Comparison of ENCODE assay signal across 27 cellular contexts in the genomic region with DNA sequence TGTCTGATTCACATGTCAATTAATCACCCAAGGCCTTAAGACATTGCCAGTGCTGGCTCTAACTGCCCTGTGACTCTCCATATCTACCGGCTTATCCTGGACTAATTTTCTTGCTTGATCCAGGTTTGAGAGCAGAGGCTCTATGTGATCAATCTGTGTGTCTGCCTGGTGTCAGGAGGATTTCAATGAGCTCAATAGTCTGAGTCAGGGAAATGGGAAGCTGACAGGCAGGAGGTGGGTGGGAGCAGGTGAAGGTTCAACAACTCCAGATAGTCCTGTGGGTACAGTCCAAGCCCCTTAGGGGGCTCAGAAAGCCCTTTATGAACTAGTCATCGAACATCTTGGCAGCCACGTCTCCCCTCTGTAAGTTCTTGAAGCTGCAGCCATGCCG.
DNase-seq lines count a peak whose midpoint lies in the region; ATAC-seq and TF ChIP-seq lines count a peak whose summit lies in the region.
"Had no signal": no experiment of that assay in that cellular context is flagged by ENCODE, and none has a peak within 500 bp of the region (broad histone marks: within the 10 kb centered on the region; RNA-seq: fewer than 3 reads in every experiment).

No MANE protein-coding gene starts in this region.

- H3K4me3 Mint-ChIP-seq in GM23338 (no peak overlapping the region), progenitor cell of endocrine pancreas (ENCODE audit: low read depth) (no peak overlapping the region)
- no peak overlapping the region for H3K4me3 Mint-ChIP-seq in dendritic cell treated with granulocyte-macrophage colony-stimulating factor and Interleukin-4, amounts not matched to agents 40 ng/mL and 50 ng/mL, for 4 days
- H3K4me3 Mint-ChIP-seq: activated naive CD8-positive, alpha-beta T cell; activated T-helper 1 cell treated with anti-CD3 and anti-CD28 coated beads, Interleukin-12 subunit alpha, Interleukin-12 subunit beta, Interleukin-2, Interleukin-4 antibody, amounts not matched to agents 30 ng/mL and 10 ng/mL and 1 ng/mL, durations not matched to agents 14 hours and 24 hours and 36 hours; CD8-positive, alpha-beta memory T cell; immature natural killer cell; naive thymus-derived CD4-positive, alpha-beta T cell had no signal

- 94 to 95% methylated on average over 4 of the region's 4 CpGs for WGBS in sigmoid colon, 2 donors

- no peaks in the 10 kb centered on the region; the same call in 2 of the 3 replicates for H3K36me3 Mint-ChIP-seq in GM23338 (ENCODE audit: low read depth)
- peaks cover 6% of the 10 kb centered on the region for H3K36me3 Mint-ChIP-seq in dendritic cell treated with granulocyte-macrophage colony-stimulating factor and Interleukin-4, amounts not matched to agents 40 ng/mL and 50 ng/mL, for 4 days (ENCODE audit: low read depth)
- no peaks in the 10 kb centered on the region for H3K36me3 Mint-ChIP-seq in progenitor cell of endocrine pancreas (ENCODE audit: insufficient read depth)
- H3K36me3 Mint-ChIP-seq: activated naive CD8-positive, alpha-beta T cell; CD8-positive, alpha-beta memory T cell; immature natural killer cell had no signal

- peak overlapping the region; percentile 68; the same call in 1 of the 2 replicates for H3K27ac Mint-ChIP-seq in GM23338
- H3K27ac Mint-ChIP-seq in dendritic cell treated with granulocyte-macrophage colony-stimulating factor and Interleukin-4, amounts not matched to agents 40 ng/mL and 50 ng/mL, for 4 days: peak overlapping the region; percentile 86
- H3K27ac Mint-ChIP-seq in progenitor cell of endocrine pancreas: no peak overlapping the region
- H3K27ac Mint-ChIP-seq: activated naive CD8-positive, alpha-beta T cell; activated T-helper 1 cell treated with anti-CD3 and anti-CD28 coated beads, Interleukin-12 subunit alpha, Interleukin-12 subunit beta, Interleukin-2, Interleukin-4 antibody, amounts not matched to agents 30 ng/mL and 10 ng/mL and 1 ng/mL, durations not matched to agents 14 hours and 24 hours and 36 hours; naive thymus-derived CD4-positive, alpha-beta T cell had no signal

- H2AFZ ChIP-seq in GM23338: no peak overlapping the region

- intact Hi-C loops in dendritic cell treated with granulocyte-macrophage colony-stimulating factor and Interleukin-4, amounts not matched to agents 40 ng/mL and 50 ng/mL, for 4 days (cut with micrococcal nuclease): loop anchor here (5.0 kb wide), 1 partner anchor 50 kb away; no protein-coding TSS in a partner anchor
- intact Hi-C loops in sigmoid colon (cut with DNase I): loop anchor here (5.0 kb wide), 1 partner anchor 40 kb away; no protein-coding TSS in a partner anchor

- no peaks in the 10 kb centered on the region for H3K27me3 ChIP-seq in GM23338 (ENCODE audit: insufficient read depth)
- no peaks in the 10 kb centered on the region for H3K27me3 ChIP-seq in RWPE2 (ENCODE audit: insufficient read depth, poor library complexity, severe bottlenecking)
- H3K27me3 ChIP-seq in sigmoid colon: no peaks in the 10 kb centered on the region
- H3K27me3 ChIP-seq: foreskin keratinocyte, ovary, stomach, upper lobe of right lung had no signal

- no peaks in the 10 kb centered on the region for H3K9me3 ChIP-seq in RWPE2 (ENCODE audit: severe bottlenecking)
- no peaks in the 10 kb centered on the region for H3K9me3 ChIP-seq in sigmoid colon
- H3K9me3 ChIP-seq: ovary, stomach, upper lobe of right lung had no signal

- H3K36me3 ChIP-seq in GM23338 (ENCODE audit: insufficient read depth) (no peaks in the 10 kb centered on the region), RWPE2 (ENCODE audit: low read depth) (peaks cover 14% of the 10 kb centered on the region), sigmoid colon (no peaks in the 10 kb centered on the region)
- H3K36me3 ChIP-seq: ovary, stomach, upper lobe of right lung had no signal

- H3K27ac ChIP-seq in GM23338 (ENCODE audit: low read depth): no peak overlapping the region
- peak overlapping the region; percentile 95 for H3K27ac ChIP-seq in RWPE2 (ENCODE audit: poor library complexity, severe bottlenecking)
- H3K27ac ChIP-seq in sigmoid colon: peak overlapping the region in 3 of 4 donors; percentile 73 to 87 (median 84)
- H3K27ac ChIP-seq: foreskin keratinocyte, ovary, upper lobe of right lung had no signal

- H3K27me3 Mint-ChIP-seq in GM23338 (ENCODE audit: insufficient read depth, low read depth, poor library complexity) (peaks cover 4% of the 10 kb centered on the region), progenitor cell of endocrine pancreas (no peaks in the 10 kb centered on the region)
- no peaks in the 10 kb centered on the region for H3K27me3 Mint-ChIP-seq in dendritic cell treated with granulocyte-macrophage colony-stimulating factor and Interleukin-4, amounts not matched to agents 40 ng/mL and 50 ng/mL, for 4 days
- H3K27me3 Mint-ChIP-seq: activated naive CD8-positive, alpha-beta T cell had no signal

- TF ChIP-seq POLR2A in sigmoid colon (IDR thresholded peaks at IDR 0.05): no peak

- TF ChIP-seq CTCF in GM23338 (conservative IDR thresholded peaks at IDR 0.05; ENCODE audit: low read depth in 2 of 2): no peak
- TF ChIP-seq CTCF in RWPE2 (IDR thresholded peaks at IDR 0.05; ENCODE audit: poor library complexity, severe bottlenecking): no peak
- TF ChIP-seq CTCF in sigmoid colon (IDR thresholded peaks at IDR 0.05): no peak
- no peak for TF ChIP-seq CTCF in progenitor cell of endocrine pancreas (IDR thresholded peaks at IDR 0.05; ENCODE audit: unreplicated experiment)

- DNase-seq in GM23338 (ENCODE audit: low spot score): no peak
- no peak for DNase-seq in RWPE2 (ENCODE audit: low spot score)
- DNase-seq in sigmoid colon: no peak
- no peak for DNase-seq in MV-4-11 (lab: John Stamatoyannopoulos, UW)
- DNase-seq in activated effector memory CD4-positive, alpha-beta T cell treated with Interleukin-2 at 50 U/mL for 16 hours: no peak
- no peak for DNase-seq in progenitor cell of endocrine pancreas (ENCODE audit: low spot score, unreplicated experiment)
- DNase-seq: activated CD4-positive, alpha-beta T cell treated with anti-CD3 and anti-CD28 coated beads, Interleukin-2, amount 50 U/mL, for 4 hours; CD8-positive, alpha-beta memory T cell; DMS153; effector memory CD4-positive, alpha-beta T cell; foreskin keratinocyte; GDM1; hippocampal formation; immature natural killer cell; KG1; naive thymus-derived CD4-positive, alpha-beta T cell; NCI-H1436 treated with DMSO at 0.1 percent for 48 hours; NCI-H2171 treated with DMSO at 0.1 percent for 48 hours; ovary; stomach; T-helper 9 cell; upper lobe of right lung had no signal

- H3K79me2 ChIP-seq in GM23338 (replicated peaks; ENCODE audit: insufficient read depth): no peaks in the 10 kb centered on the region

- no peak overlapping the region for H3K4me3 ChIP-seq in GM23338
- H3K4me3 ChIP-seq in RWPE2 (ENCODE audit: severe bottlenecking): no peak overlapping the region
- H3K4me3 ChIP-seq in sigmoid colon: no peak overlapping the region
- H3K4me3 ChIP-seq: ovary, stomach, upper lobe of right lung had no signal

- TF ChIP-seq EP300 in sigmoid colon (IDR thresholded peaks at IDR 0.05): no peak

- H3K9me2 ChIP-seq in GM23338 (ENCODE audit: insufficient read depth): no peaks in the 10 kb centered on the region

- peaks cover 20% of the 10 kb centered on the region for H3K4me1 Mint-ChIP-seq in GM23338
- peaks cover 95% of the 10 kb centered on the region for H3K4me1 Mint-ChIP-seq in dendritic cell treated with granulocyte-macrophage colony-stimulating factor and Interleukin-4, amounts not matched to agents 40 ng/mL and 50 ng/mL, for 4 days (ENCODE audit: low read depth)
- H3K4me1 Mint-ChIP-seq in progenitor cell of endocrine pancreas (ENCODE audit: low read depth): peaks cover 9% of the 10 kb centered on the region

- ATAC-seq in GM23338 (no peak), RWPE2 (ENCODE audit: low read depth) (no peak), HG03571 (IDR thresholded peaks at IDR 0.05; ENCODE audit: unreplicated experiment) (no peak)
- ATAC-seq: foreskin keratinocyte; left lobe of liver; naive thymus-derived CD4-positive, alpha-beta T cell; upper lobe of right lung had no signal

- H3K4me2 ChIP-seq in GM23338: no peak overlapping the region

- H4K20me1 ChIP-seq in GM23338 (replicated peaks; ENCODE audit: insufficient read depth): 0 out of 2 replicates have a peak, but pooled peaks cover 4% of the 10 kb centered on the region

- H3F3A ChIP-seq in GM23338 (replicated peaks; ENCODE audit: low read depth): no peaks in the 10 kb centered on the region

- H3K9me3 Mint-ChIP-seq in GM23338: no peaks in the 10 kb centered on the region
- H3K9me3 Mint-ChIP-seq in dendritic cell treated with granulocyte-macrophage colony-stimulating factor and Interleukin-4, amounts not matched to agents 40 ng/mL and 50 ng/mL, for 4 days: no peaks in the 10 kb centered on the region
- H3K9me3 Mint-ChIP-seq in progenitor cell of endocrine pancreas (ENCODE audit: low read depth): no peaks in the 10 kb centered on the region
- H3K9me3 Mint-ChIP-seq: activated T-helper 1 cell treated with anti-CD3 and anti-CD28 coated beads, Interleukin-12 subunit alpha, Interleukin-12 subunit beta, Interleukin-2, Interleukin-4 antibody, amounts not matched to agents 30 ng/mL and 10 ng/mL and 1 ng/mL, durations not matched to agents 14 hours and 24 hours and 36 hours; CD8-positive, alpha-beta memory T cell; immature natural killer cell; naive thymus-derived CD4-positive, alpha-beta T cell had no signal

- H3K4me1 ChIP-seq in GM23338 (ENCODE audit: insufficient read depth) (no peaks in the 10 kb centered on the region), RWPE2 (ENCODE audit: insufficient read depth, poor library complexity, severe bottlenecking) (peaks cover 46% of the 10 kb centered on the region), sigmoid colon (peaks cover 0 to 67% (median 46%) of the 10 kb centered on the region in 4 donors)
